Comparison of ENCODE assay signal across 18 cellular contexts in genomic region chr11:17263803-17264202, GRCh38. TPM values are rescaled to one million over a fixed set of nuclear protein-coding genes. Genes with fewer than 3 reads are reported as not detected.
DNase-seq lines count a peak whose midpoint lies in the region; ATAC-seq, FAIRE-seq and TF ChIP-seq lines count a peak whose summit lies in the region.
"Had no signal": no experiment of that assay in that cellular context is flagged by ENCODE, and none has a peak within 500 bp of the region (broad histone marks: within the 10 kb centered on the region; RNA-seq: fewer than 3 reads in every experiment).

No MANE protein-coding gene starts in this region.

- H3K79me2 ChIP-seq in HCT116 (ENCODE audit: insufficient read depth, low read length) = no peaks in the 10 kb centered on the region

- TF ChIP-seq RAD21 in A549 (conservative IDR thresholded peaks at IDR 0.05 in 1 of 2, IDR thresholded peaks at IDR 0.05 in 1 of 2) (no peak), HCT116 (IDR thresholded peaks at IDR 0.05; ENCODE audit: low read depth) (no peak)

- BruUV-seq in HCT116 (replicated peaks; lab: Mats Ljungman, UMichigan) = no TSS peak

- TF ChIP-seq POLR2A in A549 (IDR thresholded peaks at IDR 0.05; ENCODE audit: low read length) = no peak
- TF ChIP-seq POLR2A in HCT116 (IDR thresholded peaks at IDR 0.05; ENCODE audit: borderline replicate concordance, extremely low read depth, insufficient read depth, insufficient read length) = no peak

- H3K9ac ChIP-seq in HCT116 (ENCODE audit: low read length) = no peak overlapping the region

- POLR2A ChIA-PET in A549 (lab: Yijun Ruan, JAX) (interaction anchor here (1.4 kb wide), 1 partner anchor 12 kb away, joined by 3 read pairs; no protein-coding TSS in a partner anchor), HCT116 (lab: Charles Lee) (interaction anchor here (0.5 to 1.4 kb wide), 3 partner anchors 12 to 54 kb away, joined by 3 to 4 read pairs (median 4); partner anchors contain the start of gene NUCB2)

- H3K27ac ChIP-seq in A549 = no peak overlapping the region
- no peak overlapping the region for H3K27ac ChIP-seq in HCT116 (ENCODE audit: low read depth, low read length)
- H3K27ac ChIP-seq in RWPE2 (ENCODE audit: poor library complexity, severe bottlenecking) = no peak overlapping the region
- H3K27ac ChIP-seq: Peyer's patch, thoracic aorta had no signal

- no peak overlapping the region for H3K4me2 ChIP-seq in A549
- H3K4me2 ChIP-seq in HCT116 (ENCODE audit: low read length) = peak overlapping the region; percentile 19

- DNase-seq in A549 (ENCODE audit: low read depth in 1 of 2, low spot score in 1 of 2) (no peak), HCT116 (ENCODE audit: low read depth, low spot score) (no peak), RWPE2 (ENCODE audit: low spot score) (no peak), fibroblast of mammary gland (ENCODE audit: low read depth) (peak; percentile 71), HuH-7.5 (ENCODE audit: low spot score) (no peak), superior temporal gyrus (ENCODE audit: extremely low spot score) (no peak), D721Med (ENCODE audit: insufficient read length, low spot score) (no peak)
- DNase-seq: activated CD4-positive, alpha-beta T cell treated with anti-CD3 and anti-CD28 coated beads for 36 hours; activated T-cell treated with anti-CD3 and anti-CD28 coated beads, Interleukin-2, amount 50 U/mL, for 4 hours; DND-41; NCI-H1436 treated with DMSO at 0.1 percent for 48 hours; NCI-H510A treated with DMSO at 0.1 percent for 48 hours; Peyer's patch; posterior cingulate gyrus; T-helper 17 cell had no signal

- ATAC-seq in A549 (peak; percentile 32 to 38; a peak in 2 of 6 replicates), HCT116 (no peak), RWPE2 (ENCODE audit: low read depth) (peak; percentile 75), GM19463 (IDR thresholded peaks at IDR 0.05; ENCODE audit: unreplicated experiment) (no peak)
- ATAC-seq: activated CD4-positive, alpha-beta T cell treated with anti-CD3 and anti-CD28 coated beads for 36 hours; activated T-cell treated with anti-CD3 and anti-CD28 coated beads, Interleukin-2, amount 50 U/mL, for 4 hours; T-helper 17 cell had no signal

- CTCF ChIA-PET in A549 (lab: Yijun Ruan, JAX) (interaction anchor here (0.6 kb wide), 1 partner anchor 22 kb away, joined by 4 read pairs; no protein-coding TSS in a partner anchor), HCT116 (lab: Charles Lee) (no interaction called here)

- H3K4me3 ChIP-seq in A549 = no peak overlapping the region
- no peak overlapping the region for H3K4me3 ChIP-seq in HCT116 (replicated peaks in 1 of 2; ENCODE audit: low read depth in 1 of 2, low read length in 2 of 2)
- no peak overlapping the region for H3K4me3 ChIP-seq in RWPE2 (ENCODE audit: severe bottlenecking)
- no peak overlapping the region for H3K4me3 ChIP-seq in fibroblast of mammary gland (ENCODE audit: control insufficient read depth, low read depth, low read length)
- H3K4me3 ChIP-seq: Peyer's patch, thoracic aorta had no signal

- H3K27me3 ChIP-seq in HCT116 (ENCODE audit: insufficient read depth, low read length) (no peaks in the 10 kb centered on the region), RWPE2 (ENCODE audit: insufficient read depth, poor library complexity, severe bottlenecking) (no peaks in the 10 kb centered on the region)
- H3K27me3 ChIP-seq: Peyer's patch had no signal

- H4K20me1 ChIP-seq in HCT116 (ENCODE audit: insufficient read depth) = no peaks in the 10 kb centered on the region

- intact Hi-C loops in HCT116 (cut with micrococcal nuclease) = no loop called here

- H3K36me3 ChIP-seq in HCT116 (ENCODE audit: control insufficient read depth in 1 of 2, insufficient read depth in 2 of 2, low read length in 2 of 2) = no peaks in the 10 kb centered on the region
- H3K36me3 ChIP-seq in RWPE2 (ENCODE audit: low read depth) = no peaks in the 10 kb centered on the region
- H3K36me3 ChIP-seq: Peyer's patch, thoracic aorta had no signal

- 65% methylated on average over 1 of the region's 1 CpG for WGBS in A549 (ENCODE audit: missing lambda C conversion rate)

- H3K9me3 ChIP-seq in A549 = no peaks in the 10 kb centered on the region
- no peaks in the 10 kb centered on the region for H3K9me3 ChIP-seq in HCT116 (ENCODE audit: control insufficient read depth in 1 of 2, insufficient read depth in 1 of 2, low read depth in 1 of 2, low read length in 2 of 2)
- H3K9me3 ChIP-seq in RWPE2 (ENCODE audit: severe bottlenecking) = no peaks in the 10 kb centered on the region
- H3K9me3 ChIP-seq: Peyer's patch, thoracic aorta had no signal

- peaks cover 7% of the 10 kb centered on the region; the same call in 1 of the 3 replicates for H3K4me1 ChIP-seq in A549
- peaks cover 12 to 27% of the 10 kb centered on the region in 2 experiments for H3K4me1 ChIP-seq in HCT116 (ENCODE audit: control insufficient read depth in 1 of 2, insufficient read depth in 2 of 2, low read length in 2 of 2)
- peaks cover 6% of the 10 kb centered on the region for H3K4me1 ChIP-seq in RWPE2 (ENCODE audit: insufficient read depth, poor library complexity, severe bottlenecking)
- H3K4me1 ChIP-seq: Peyer's patch had no signal

- H2AFZ ChIP-seq in HCT116 (ENCODE audit: low read depth, low read length, poor library complexity, severe bottlenecking) = no peak overlapping the region

- FAIRE-seq in A549 (lab: Jason Lieb, UNC) (no peak), D721Med (lab: Jason Lieb, UNC) (no peak)
- FAIRE-seq: GM12892 had no signal

- H3K9me2 ChIP-seq in HCT116 (ENCODE audit: insufficient read depth) = no peaks in the 10 kb centered on the region

- RAD21 ChIA-PET in HCT116 (lab: Charles Lee; ENCODE audit: low non-redundant PET in 1 of 2, low total read pairs in 2 of 2, uncharacterized antibody in 2 of 2, unreplicated experiment in 2 of 2) = interaction anchor here in 1 of 2 experiments (0.6 kb wide), 1 partner anchor 177 kb away, joined by 3 read pairs; no protein-coding TSS in a partner anchor

- TF ChIP-seq CTCF in A549 (IDR thresholded peaks at IDR 0.05) (no peak), HCT116 (IDR thresholded peaks at IDR 0.05 in 2 of 3, conservative IDR thresholded peaks at IDR 0.05 in 1 of 3; ENCODE audit: borderline replicate concordance in 1 of 3, insufficient read depth in 1 of 3, low read depth in 2 of 3, low read length in 2 of 3) (no peak), RWPE2 (IDR thresholded peaks at IDR 0.05; ENCODE audit: poor library complexity, severe bottlenecking) (no peak), fibroblast of mammary gland (conservative IDR thresholded peaks at IDR 0.05; ENCODE audit: control insufficient read depth, insufficient read depth, low read depth, low read length) (no peak), D721Med (IDR thresholded peaks at IDR 0.05; ENCODE audit: insufficient read depth, missing control alignments) (no peak)

- TF ChIP-seq EP300 in A549 (IDR thresholded peaks at IDR 0.05) = no peak

TF ChIP-seq in A549, 52 proteins besides CTCF, POLR2A, EP300 and RAD21:
- TF ChIP-seq HOXB13 (CRISPR knock-in tag; IDR thresholded peaks at IDR 0.05; ENCODE audit: low read depth) (no peak), MAFK (IDR thresholded peaks at IDR 0.05; ENCODE audit: partially characterized antibody) (peak; percentile 82), FOSL2 (IDR thresholded peaks at IDR 0.05) (peak; percentile 49; the same call in 1 of the 2 replicates), FOSL2 (CRISPR knock-in tag; IDR thresholded peaks at IDR 0.05) (peak; percentile 57)

TF ChIP-seq in HCT116, 20 proteins besides CTCF, POLR2A, EP300 and RAD21:
- TF ChIP-seq FOSL1 (IDR thresholded peaks at IDR 0.05; ENCODE audit: low read depth) (peak; percentile 57), JUND (IDR thresholded peaks at IDR 0.05) (peak; percentile 21; the same call in 1 of the 2 replicates), EGR1 (IDR thresholded peaks at IDR 0.05; ENCODE audit: low read depth) (no peak)

RNA-seq across cellular contexts. Expression of gene NUCB2, which starts 12.7 kb away (rescaled TPM):
- polyA plus RNA-seq in A549 (2011; rRNA removed) (78.5 and 92.5 TPM in 2 replicates), A549 (2017; fragmentation: RNase III; extraction: RNeasy Plus Mini Kit Qiagen cat#74134 plus additional on column Dnase treatment) (34.6 to 38.4 TPM (median 36.7 TPM) in 3 replicates)
- 8.4 and 9.6 TPM in 2 replicates for polyA plus RNA-seq in A549 (2012; cell fraction: cytosol; rRNA removed)
- polyA plus RNA-seq in A549 (2012; cell fraction: nucleus; rRNA removed) = 2.7 and 6.6 TPM in 2 replicates
- 19.0 and 22.1 TPM in 2 replicates for polyA minus RNA-seq in A549 (2011; rRNA and poly(A)+ RNA removed)
- total RNA-seq in HCT116 (2021; ENCODE audit: unreplicated experiment) = 40.6 TPM
- 23.4 TPM in 2 replicates for polyA plus RNA-seq in HCT116 (2012)

RNA-seq across cellular contexts. Expression of gene PIK3C2A, which starts 56.0 kb away (rescaled TPM):
- polyA plus RNA-seq in A549 (2011; rRNA removed) (35.9 and 51.0 TPM in 2 replicates), A549 (2017; fragmentation: RNase III; extraction: RNeasy Plus Mini Kit Qiagen cat#74134 plus additional on column Dnase treatment) (28.3 to 31.7 TPM (median 30.7 TPM) in 3 replicates)
- polyA plus RNA-seq in A549 (2012; cell fraction: cytosol; rRNA removed) = 5.8 and 6.0 TPM in 2 replicates
- polyA plus RNA-seq in A549 (2012; cell fraction: nucleus; rRNA removed) = 3.6 and 6.0 TPM in 2 replicates
- polyA minus RNA-seq in A549 (2011; rRNA and poly(A)+ RNA removed) = 17.4 and 20.0 TPM in 2 replicates
- total RNA-seq in HCT116 (2021; ENCODE audit: unreplicated experiment) = 51.6 TPM
- 7.7 and 7.9 TPM in 2 replicates for polyA plus RNA-seq in HCT116 (2012)

Comparison
In these comparisons a context has a peak if more than half of its experiments do, and no peak if none do; other contexts are left out.
1. ATAC-seq: peak in A549 (2 of 2) and RWPE2 (single experiment); none in HCT116 (single experiment) and GM19463 (single experiment).